Comparison of ENCODE assay signal across 18 cellular contexts in genomic region chr6:34746104-34746846, GRCh38. TPM values are rescaled to one million over a fixed set of nuclear protein-coding genes. Genes with fewer than 3 reads are reported as not detected.
DNase-seq lines count a peak whose midpoint lies in the region; ATAC-seq, FAIRE-seq and TF ChIP-seq lines count a peak whose summit lies in the region.
"Had no signal": no experiment of that assay in that cellular context is flagged by ENCODE, and none has a peak within 500 bp of the region (broad histone marks: within the 10 kb centered on the region; RNA-seq: fewer than 3 reads in every experiment).

No MANE protein-coding gene starts in this region.

- H4K91ac ChIP-seq in mesenchymal stem cell (ENCODE audit: low read length) = no peak overlapping the region

- no peaks in the 10 kb centered on the region for H3K79me1 ChIP-seq in mesenchymal stem cell (replicated peaks; ENCODE audit: low read length, poor library complexity, severe bottlenecking)

- no peak overlapping the region for H2BK5ac ChIP-seq in mesenchymal stem cell (ENCODE audit: low read depth, low read length, poor library complexity, severe bottlenecking)

- no peak for FAIRE-seq in K562 (lab: Jason Lieb, UNC)
- no peak for FAIRE-seq in small intestine (lab: Jason Lieb, UNC)
- FAIRE-seq: GM12892, H1, HTR-8/SVneo had no signal

- no peaks in the 10 kb centered on the region for H3K9me3 ChIP-seq in HCT116 (ENCODE audit: control insufficient read depth in 1 of 2, insufficient read depth in 1 of 2, low read depth in 1 of 2, low read length in 2 of 2)
- no peaks in the 10 kb centered on the region for H3K9me3 ChIP-seq in K562 (replicated peaks; ENCODE audit: control insufficient read depth, insufficient read depth, low read depth, low read length)
- H3K9me3 ChIP-seq in mucosa of descending colon = no peaks in the 10 kb centered on the region
- H3K9me3 ChIP-seq in small intestine (ENCODE audit: control insufficient read depth, low read depth) = no peaks in the 10 kb centered on the region
- no peaks in the 10 kb centered on the region for H3K9me3 ChIP-seq in mesenchymal stem cell (ENCODE audit: control insufficient read depth, low read length)
- H3K9me3 ChIP-seq: testis had no signal

- H3K4me3 ChIP-seq in HCT116 (replicated peaks in 1 of 2; ENCODE audit: low read depth in 1 of 2, low read length in 2 of 2) (no peak overlapping the region), K562 (no peak overlapping the region), mucosa of descending colon (no peak overlapping the region), small intestine (ENCODE audit: low read depth in 1 of 2, low read length in 2 of 2) (no peak overlapping the region), mesenchymal stem cell (ENCODE audit: insufficient read depth in 1 of 2, low read depth in 1 of 2, low read length in 2 of 2) (no peak overlapping the region)
- H3K4me3 ChIP-seq: testis had no signal

- TF ChIP-seq RAD21 in HCT116 (IDR thresholded peaks at IDR 0.05; ENCODE audit: low read depth) (no peak), K562 (CRISPR knock-in tag; conservative IDR thresholded peaks at IDR 0.05 in 1 of 2, IDR thresholded peaks at IDR 0.05 in 1 of 2) (no peak)

- H3K36me3 ChIP-seq in HCT116 (ENCODE audit: control insufficient read depth in 1 of 2, insufficient read depth in 2 of 2, low read length in 2 of 2) (no peaks in the 10 kb centered on the region), K562 (ENCODE audit: control insufficient read depth, insufficient read depth, low read length) (no peaks in the 10 kb centered on the region), mucosa of descending colon (ENCODE audit: low read depth) (no peaks in the 10 kb centered on the region), small intestine (ENCODE audit: control insufficient read depth in 2 of 2, insufficient read depth in 2 of 2, low read length in 2 of 2) (no peaks in the 10 kb centered on the region), mesenchymal stem cell (ENCODE audit: control insufficient read depth in 1 of 2, insufficient read depth in 2 of 2, low read depth in 1 of 2, low read length in 2 of 2) (no peaks in the 10 kb centered on the region)

- in situ Hi-C loops in K562 (cut with MboI) = no loop called here

- no peak overlapping the region for H3K4ac ChIP-seq in mesenchymal stem cell (ENCODE audit: low read depth in 1 of 2, low read length in 2 of 2)

- no peak overlapping the region for H3K27ac ChIP-seq in HCT116 (ENCODE audit: low read depth, low read length)
- H3K27ac ChIP-seq in K562 (ENCODE audit: extremely low read depth, low read depth, low read length) = no peak overlapping the region
- peak overlapping the region; percentile 74 to 84 for H3K27ac ChIP-seq in small intestine (ENCODE audit: low read depth in 1 of 2, low read length in 1 of 2)
- no peak overlapping the region for H3K27ac ChIP-seq in mesenchymal stem cell (ENCODE audit: low read length, poor library complexity, severe bottlenecking)
- H3K27ac ChIP-seq: testis had no signal

- intact Hi-C loops in HCT116 (cut with micrococcal nuclease) (no loop called here), K562 (cut with micrococcal nuclease) (no loop called here), mucosa of descending colon (cut with DNase I, micrococcal nuclease) (no loop called here)

- no peak overlapping the region for H3K23ac ChIP-seq in mesenchymal stem cell (ENCODE audit: low read length in 2 of 2)

- H3K9me2 ChIP-seq in HCT116 (ENCODE audit: insufficient read depth) = no peaks in the 10 kb centered on the region

- 71% methylated on average over 6 of the region's 6 CpGs for WGBS in K562 (ENCODE audit: insufficient coverage, low coverage, missing lambda C conversion rate)
- WGBS in small intestine, 3 donors = 35 to 58% (median 47%) methylated on average over 6 of the region's 6 CpGs
- WGBS in mesenchymal stem cell = 88% methylated on average over 5 of the region's 6 CpGs

- ATAC-seq in HCT116 = no peak
- ATAC-seq in K562 = no peak; the same call in 2 of the 3 replicates
- peak; percentile 56 for ATAC-seq in mucosa of descending colon
- no peak for ATAC-seq in GM21515 (IDR thresholded peaks at IDR 0.05; ENCODE audit: unreplicated experiment)
- ATAC-seq: effector memory CD8-positive, alpha-beta T cell; Right ventricle myocardium inferior had no signal

- no peak overlapping the region for H4K8ac ChIP-seq in mesenchymal stem cell (ENCODE audit: low read length)

- H2AFZ ChIP-seq in HCT116 (ENCODE audit: low read depth, low read length, poor library complexity, severe bottlenecking) (no peak overlapping the region), K562 (ENCODE audit: low read depth, low read length) (peak overlapping the region; percentile 46), mesenchymal stem cell (ENCODE audit: low read depth, low read length) (no peak overlapping the region)

- no peak overlapping the region for H2AK5ac ChIP-seq in mesenchymal stem cell (ENCODE audit: low read length, severe bottlenecking)

- BruUV-seq in HCT116 (replicated peaks; lab: Mats Ljungman, UMichigan) = no TSS peak
- BruUV-seq in K562 (replicated peaks; lab: Mats Ljungman, UMichigan) = no TSS peak

- no peaks in the 10 kb centered on the region for H3K9me1 ChIP-seq in K562 (ENCODE audit: control insufficient read depth, insufficient read depth, low read length)

- no peaks in the 10 kb centered on the region for H3K27me3 ChIP-seq in HCT116 (ENCODE audit: insufficient read depth, low read length)
- no peaks in the 10 kb centered on the region for H3K27me3 ChIP-seq in K562 (ENCODE audit: control insufficient read depth in 2 of 2, insufficient read depth in 2 of 2, low read length in 2 of 2)
- H3K27me3 ChIP-seq in small intestine (ENCODE audit: control insufficient read depth in 2 of 2, insufficient read depth in 2 of 2, low read length in 2 of 2) = no peaks in the 10 kb centered on the region
- H3K27me3 ChIP-seq in mesenchymal stem cell (ENCODE audit: control insufficient read depth in 1 of 2, insufficient read depth in 1 of 2, low read length in 2 of 2) = peaks cover 0 to 4% of the 10 kb centered on the region in 2 experiments
- H3K27me3 ChIP-seq: testis had no signal

- H3K14ac ChIP-seq in mesenchymal stem cell (ENCODE audit: low read length in 2 of 2) = no peak overlapping the region

- H3K4me2 ChIP-seq in HCT116 (ENCODE audit: low read length) (peak overlapping the region; percentile 61), K562 (ENCODE audit: insufficient read depth, low read length) (no peak overlapping the region), mesenchymal stem cell (ENCODE audit: low read length, poor library complexity, severe bottlenecking) (no peak overlapping the region)

- H3K18ac ChIP-seq in mesenchymal stem cell (ENCODE audit: low read depth in 1 of 2, low read length in 2 of 2) = no peak overlapping the region

- no peaks in the 10 kb centered on the region for H4K20me1 ChIP-seq in HCT116 (ENCODE audit: insufficient read depth)
- H4K20me1 ChIP-seq in K562 (replicated peaks; ENCODE audit: control insufficient read depth, insufficient read depth, low read length) = no peaks in the 10 kb centered on the region

- H2BK15ac ChIP-seq in mesenchymal stem cell (ENCODE audit: low read depth, poor library complexity, severe bottlenecking) = no peak overlapping the region

- POLR2A ChIA-PET in HCT116 (lab: Charles Lee) = interaction anchor here (0.7 to 1.2 kb wide), 3 partner anchors 8 to 45 kb away, joined by 3 to 5 read pairs (median 3); partner anchors contain the start of gene BLTP3A
- POLR2A ChIA-PET in K562 (lab: Yijun Ruan, JAX) = interaction anchor here (0.5 to 4.8 kb wide), 6 partner anchors 10 to 1822 kb away, joined by 3 to 30 read pairs (median 3); partner anchors contain the start of genes BLTP3A and SNRPC

- TF ChIP-seq CTCF in HCT116 (IDR thresholded peaks at IDR 0.05 in 2 of 3, conservative IDR thresholded peaks at IDR 0.05 in 1 of 3; ENCODE audit: borderline replicate concordance in 1 of 3, insufficient read depth in 1 of 3, low read depth in 2 of 3, low read length in 2 of 3) (no peak), K562 (IDR thresholded peaks at IDR 0.05 in 2 of 3, conservative IDR thresholded peaks at IDR 0.05 in 1 of 3; ENCODE audit: insufficient read depth in 2 of 3, low read depth in 1 of 3, low read length in 3 of 3) (no peak), mucosa of descending colon (IDR thresholded peaks at IDR 0.05) (no peak)

- CTCF ChIA-PET in HCT116 (lab: Charles Lee) (no interaction called here), K562 (lab: Yijun Ruan, JAX; ENCODE audit: low intra/inter-chr PET ratio) (no interaction called here)

- no peak overlapping the region for H2BK120ac ChIP-seq in mesenchymal stem cell (ENCODE audit: low read depth, low read length)

- RAD21 ChIA-PET in HCT116 (lab: Charles Lee; ENCODE audit: low non-redundant PET in 1 of 2, low total read pairs in 2 of 2, uncharacterized antibody in 2 of 2, unreplicated experiment in 2 of 2) = no interaction called here

- H3K4me1 ChIP-seq in HCT116 (ENCODE audit: control insufficient read depth in 1 of 2, insufficient read depth in 2 of 2, low read length in 2 of 2) = peaks cover 10 to 16% of the 10 kb centered on the region in 2 experiments
- peaks cover 6 to 21% of the 10 kb centered on the region in 2 experiments; a peak in 4 of 5 replicates for H3K4me1 ChIP-seq in K562 (replicated peaks in 1 of 2; ENCODE audit: control insufficient read depth in 2 of 2, insufficient read depth in 2 of 2, low read length in 2 of 2)
- peaks cover 3% of the 10 kb centered on the region for H3K4me1 ChIP-seq in mucosa of descending colon (ENCODE audit: low read depth)
- H3K4me1 ChIP-seq in small intestine (ENCODE audit: control insufficient read depth in 2 of 2, insufficient read depth in 1 of 2, low read depth in 1 of 2, low read length in 1 of 2) = no peaks in the 10 kb centered on the region
- H3K4me1 ChIP-seq in mesenchymal stem cell (ENCODE audit: control insufficient read depth, insufficient read depth, low read depth, low read length) = no peaks in the 10 kb centered on the region
- H3K4me1 ChIP-seq: testis had no signal

- no peak for TF ChIP-seq EP300 in K562 (IDR thresholded peaks at IDR 0.05; ENCODE audit: low read length)

- H3K79me2 ChIP-seq in HCT116 (ENCODE audit: insufficient read depth, low read length) (no peaks in the 10 kb centered on the region), K562 (ENCODE audit: control insufficient read depth, insufficient read depth, low read length) (no peaks in the 10 kb centered on the region)

- H3K9ac ChIP-seq in HCT116 (ENCODE audit: low read length) = no peak overlapping the region
- H3K9ac ChIP-seq in K562 (ENCODE audit: insufficient read depth in 1 of 2, low read depth in 2 of 2, low read length in 2 of 2) = no peak overlapping the region
- no peak overlapping the region for H3K9ac ChIP-seq in mesenchymal stem cell (ENCODE audit: low read length)

- no peak for TF ChIP-seq POLR2A in HCT116 (IDR thresholded peaks at IDR 0.05; ENCODE audit: borderline replicate concordance, extremely low read depth, insufficient read depth, insufficient read length)
- TF ChIP-seq POLR2A in K562 (conservative IDR thresholded peaks at IDR 0.05) = no peak

- no peak overlapping the region for H2BK12ac ChIP-seq in mesenchymal stem cell (ENCODE audit: low read length in 2 of 2)

- DNase-seq in HCT116 (ENCODE audit: low read depth, low spot score) (no peak), K562 (ENCODE audit: extremely low read depth in 1 of 4, low spot score in 3 of 4) (no peak), mucosa of descending colon (no peak), small intestine (no peak), NCI-H226 (no peak), mesenchymal stem cell (no peak), HCEC 1CT (no peak)
- DNase-seq: activated CD4-positive, alpha-beta T cell treated with anti-CD3 and anti-CD28 coated beads, Interleukin-2, amount 10 ng/mL, durations not matched to agents 7 days and 5 days; effector memory CD8-positive, alpha-beta T cell; midbrain; NCI-H1092 treated with DMSO at 0.1 percent for 48 hours; NCI-H2081 treated with DMSO at 0.1 percent for 48 hours; testis had no signal

RNA-seq across cellular contexts. Expression of gene SNRPC, which starts 11.0 kb away (rescaled TPM):
- total RNA-seq in HCT116 (2021; ENCODE audit: unreplicated experiment) (189 TPM), K562 (2014; rRNA removed) (500 and 634 TPM in 2 replicates), K562 (2014; rRNA removed; fragmentation: Illumina TruSeq; extraction: Trizol) (430 and 439 TPM in 2 replicates), K562 (2015; rRNA removed; fragmentation: Illumina TruSeq; extraction: Trizol) (488 and 508 TPM in 2 replicates), K562 (2021) (415 and 433 TPM in 2 replicates), mucosa of descending colon (10 to 100 TPM; 44.8 to 70.2 (median 49.1) TPM)
- 169 and 227 TPM in 2 replicates for polyA plus RNA-seq in HCT116 (2012)
- 34.0 and 37.5 TPM in 2 replicates for total RNA-seq in K562 (2011; cell fraction: chromatin; rRNA removed; ENCODE audit: low replicate concordance)
- total RNA-seq in K562 (2011; cell fraction: nucleolus; rRNA removed) = 54.7 and 59.2 TPM in 2 replicates
- total RNA-seq in K562 (2011; cell fraction: nucleoplasm; rRNA removed) = 62.7 and 69.1 TPM in 2 replicates
- polyA plus RNA-seq in K562 (2011; rRNA removed) (495 and 598 TPM in 2 replicates), K562 (2014; fragmentation: Illumina TruSeq; extraction: Trizol) (868 and 905 TPM in 2 replicates), K562 (2014; fragmentation: Nextera tagmentation; extraction: Ambion mirVana) (100 to 1,000 TPM; 697 to 889 TPM), K562 (2014; rRNA removed) (808 and 854 TPM in 2 replicates), small intestine (100 to 1,000 TPM; 145 to 163 (median 151) TPM)
- polyA plus RNA-seq in K562 (2011; cell fraction: cytosol; rRNA removed) = 883 and 1,009 TPM in 2 replicates
- polyA plus RNA-seq in K562 (2011; cell fraction: nucleus; rRNA removed) = 165 and 174 TPM in 2 replicates
- polyA plus RNA-seq in K562 (2012) = 407 and 437 TPM in 2 replicates
- 218 and 228 TPM in 2 replicates for polyA minus RNA-seq in K562 (2011; rRNA and poly(A)+ RNA removed)
- polyA minus RNA-seq in K562 (2011; cell fraction: cytosol; rRNA and poly(A)+ RNA removed) = 104 and 122 TPM in 2 replicates
- 21.0 and 35.1 TPM in 2 replicates for polyA minus RNA-seq in K562 (2011; cell fraction: nucleus; rRNA and poly(A)+ RNA removed)
- 147 TPM for polyA plus RNA-seq in mesenchymal stem cell (2013, experiment 1 of 2)
- 153 TPM for polyA plus RNA-seq in mesenchymal stem cell (2013, experiment 2 of 2)

RNA-seq across cellular contexts. Expression of gene BLTP3A, which starts 45.6 kb away (rescaled TPM):
- total RNA-seq in HCT116 (2021; ENCODE audit: unreplicated experiment) (21.5 TPM), K562 (2014; rRNA removed) (14.8 and 16.7 TPM in 2 replicates), K562 (2014; rRNA removed; fragmentation: Illumina TruSeq; extraction: Trizol) (21.5 and 24.6 TPM in 2 replicates), K562 (2015; rRNA removed; fragmentation: Illumina TruSeq; extraction: Trizol) (13.3 and 14.0 TPM in 2 replicates), K562 (2021) (30.2 and 34.6 TPM in 2 replicates), mucosa of descending colon (10 to 100 TPM in 1 of 3 donors, 1 to 10 TPM in 2; 9.2 to 11.3 (median 10.0) TPM)
- polyA plus RNA-seq in HCT116 (2012) = 9.5 and 11.0 TPM in 2 replicates
- total RNA-seq in K562 (2011; cell fraction: chromatin; rRNA removed; ENCODE audit: low replicate concordance) = 63.2 and 83.7 TPM in 2 replicates
- total RNA-seq in K562 (2011; cell fraction: nucleolus; rRNA removed) = 35.0 and 36.8 TPM in 2 replicates
- total RNA-seq in K562 (2011; cell fraction: nucleoplasm; rRNA removed) = 39.5 and 45.3 TPM in 2 replicates
- polyA plus RNA-seq in K562 (2011; rRNA removed) (29.3 and 33.0 TPM in 2 replicates), K562 (2014; fragmentation: Illumina TruSeq; extraction: Trizol) (26.6 and 27.2 TPM in 2 replicates), K562 (2014; fragmentation: Nextera tagmentation; extraction: Ambion mirVana) (1 to 10 TPM; 7.5 to 7.7 TPM), K562 (2014; rRNA removed) (15.5 and 17.9 TPM in 2 replicates), small intestine (1 to 10 TPM; 1.3 to 4.9 (median 1.6) TPM)
- 23.9 and 26.2 TPM in 2 replicates for polyA plus RNA-seq in K562 (2011; cell fraction: cytosol; rRNA removed)
- 16.4 and 18.6 TPM in 2 replicates for polyA plus RNA-seq in K562 (2011; cell fraction: nucleus; rRNA removed)
- polyA plus RNA-seq in K562 (2012) = 12.0 and 23.2 TPM in 2 replicates
- polyA minus RNA-seq in K562 (2011; rRNA and poly(A)+ RNA removed) = 62.1 and 71.6 TPM in 2 replicates
- polyA minus RNA-seq in K562 (2011; cell fraction: cytosol; rRNA and poly(A)+ RNA removed) = 38.1 and 38.5 TPM in 2 replicates
- polyA minus RNA-seq in K562 (2011; cell fraction: nucleus; rRNA and poly(A)+ RNA removed) = 14.1 and 23.9 TPM in 2 replicates
- polyA plus RNA-seq in mesenchymal stem cell (2013, experiment 1 of 2) = 3.9 TPM
- 3.7 TPM for polyA plus RNA-seq in mesenchymal stem cell (2013, experiment 2 of 2)

RNA-seq across cellular contexts. Expression of gene ILRUN, which starts 49.7 kb away (rescaled TPM):
- total RNA-seq in HCT116 (2021; ENCODE audit: unreplicated experiment) (51.9 TPM), K562 (2014; rRNA removed) (35.7 and 44.7 TPM in 2 replicates), K562 (2014; rRNA removed; fragmentation: Illumina TruSeq; extraction: Trizol) (54.9 and 57.6 TPM in 2 replicates), K562 (2015; rRNA removed; fragmentation: Illumina TruSeq; extraction: Trizol) (53.4 and 55.0 TPM in 2 replicates), K562 (2021) (74.5 and 78.9 TPM in 2 replicates), mucosa of descending colon (10 to 100 TPM; 45.1 to 87.6 (median 51.1) TPM)
- polyA plus RNA-seq in HCT116 (2012) = 32.0 and 35.1 TPM in 2 replicates
- 46.7 and 47.2 TPM in 2 replicates for total RNA-seq in K562 (2011; cell fraction: chromatin; rRNA removed; ENCODE audit: low replicate concordance)
- 30.2 and 32.0 TPM in 2 replicates for total RNA-seq in K562 (2011; cell fraction: nucleolus; rRNA removed)
- total RNA-seq in K562 (2011; cell fraction: nucleoplasm; rRNA removed) = 38.8 and 48.2 TPM in 2 replicates
- polyA plus RNA-seq in K562 (2011; rRNA removed) (62.1 and 66.1 TPM in 2 replicates), K562 (2014; fragmentation: Illumina TruSeq; extraction: Trizol) (70.0 and 74.7 TPM in 2 replicates), K562 (2014; fragmentation: Nextera tagmentation; extraction: Ambion mirVana) (10 to 100 TPM; 24.9 to 30.7 TPM), K562 (2014; rRNA removed) (42.8 and 44.2 TPM in 2 replicates), small intestine (10 to 100 TPM; 44.3 to 53.5 (median 44.5) TPM)
- 53.1 and 62.6 TPM in 2 replicates for polyA plus RNA-seq in K562 (2011; cell fraction: cytosol; rRNA removed)
- 26.0 and 30.3 TPM in 2 replicates for polyA plus RNA-seq in K562 (2011; cell fraction: nucleus; rRNA removed)
- polyA plus RNA-seq in K562 (2012) = 75.6 and 76.6 TPM in 2 replicates
- 88.9 and 93.9 TPM in 2 replicates for polyA minus RNA-seq in K562 (2011; rRNA and poly(A)+ RNA removed)
- polyA minus RNA-seq in K562 (2011; cell fraction: cytosol; rRNA and poly(A)+ RNA removed) = 48.1 and 57.5 TPM in 2 replicates
- 12.9 and 20.4 TPM in 2 replicates for polyA minus RNA-seq in K562 (2011; cell fraction: nucleus; rRNA and poly(A)+ RNA removed)
- polyA plus RNA-seq in mesenchymal stem cell (2013, experiment 1 of 2) = 36.6 TPM
- 37.6 TPM for polyA plus RNA-seq in mesenchymal stem cell (2013, experiment 2 of 2)

Comparison
In these comparisons a context has a peak if more than half of its experiments do, and no peak if none do; other contexts are left out.
1. H3K27ac ChIP-seq: peak in small intestine (2 of 2); none in HCT116 (single experiment), K562 (single experiment) and mesenchymal stem cell (single experiment).